1 cellular context compared by ENCODE assay signal in the genomic region with DNA sequence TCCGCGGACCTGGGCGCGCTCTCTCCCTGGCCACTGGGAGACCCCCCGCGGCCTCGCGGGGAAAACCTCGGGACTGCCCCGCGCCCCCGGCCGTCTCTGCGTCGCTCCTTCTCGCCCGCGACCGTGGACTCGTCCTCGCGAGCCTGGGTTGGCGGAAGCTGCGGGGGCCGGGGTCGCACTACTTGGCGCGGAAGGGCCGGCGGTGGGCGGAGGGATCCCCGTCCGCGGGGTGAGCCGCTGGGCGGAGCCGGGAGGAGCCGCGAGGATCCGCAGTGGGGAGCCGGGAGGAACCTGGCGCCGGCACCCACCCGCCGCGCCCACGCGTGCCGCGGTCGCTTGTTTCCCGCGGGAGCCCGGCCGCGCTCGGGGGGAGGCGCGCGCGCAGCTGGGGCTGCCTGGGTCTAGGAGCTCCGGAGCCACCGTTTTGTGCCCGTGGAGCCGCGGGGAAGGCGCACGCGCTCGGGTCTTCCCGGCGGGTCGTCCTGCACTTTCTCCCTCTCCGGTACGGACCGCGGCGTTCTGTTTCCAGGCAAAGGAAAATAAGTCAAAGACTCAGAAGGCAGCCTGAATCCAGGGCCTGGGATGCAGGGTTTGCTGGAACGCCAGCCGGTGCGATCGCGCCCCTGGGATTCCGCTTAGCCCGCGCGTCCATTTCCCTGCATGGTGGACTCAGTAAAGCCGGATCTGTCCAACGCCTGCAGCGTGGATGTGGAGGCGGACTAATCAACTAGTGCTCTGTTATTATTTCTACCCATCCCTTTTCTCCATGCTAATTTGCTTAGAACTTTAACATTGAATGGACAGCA.
TF ChIP-seq lines count a peak whose summit lies in the region.

No MANE protein-coding gene starts in this region.

TF ChIP-seq in HepG2, 621 proteins besides CTCF, POLR2A, EP300 and RAD21 (continued from another document and continues in another):
- TF ChIP-seq, protein P1, sequence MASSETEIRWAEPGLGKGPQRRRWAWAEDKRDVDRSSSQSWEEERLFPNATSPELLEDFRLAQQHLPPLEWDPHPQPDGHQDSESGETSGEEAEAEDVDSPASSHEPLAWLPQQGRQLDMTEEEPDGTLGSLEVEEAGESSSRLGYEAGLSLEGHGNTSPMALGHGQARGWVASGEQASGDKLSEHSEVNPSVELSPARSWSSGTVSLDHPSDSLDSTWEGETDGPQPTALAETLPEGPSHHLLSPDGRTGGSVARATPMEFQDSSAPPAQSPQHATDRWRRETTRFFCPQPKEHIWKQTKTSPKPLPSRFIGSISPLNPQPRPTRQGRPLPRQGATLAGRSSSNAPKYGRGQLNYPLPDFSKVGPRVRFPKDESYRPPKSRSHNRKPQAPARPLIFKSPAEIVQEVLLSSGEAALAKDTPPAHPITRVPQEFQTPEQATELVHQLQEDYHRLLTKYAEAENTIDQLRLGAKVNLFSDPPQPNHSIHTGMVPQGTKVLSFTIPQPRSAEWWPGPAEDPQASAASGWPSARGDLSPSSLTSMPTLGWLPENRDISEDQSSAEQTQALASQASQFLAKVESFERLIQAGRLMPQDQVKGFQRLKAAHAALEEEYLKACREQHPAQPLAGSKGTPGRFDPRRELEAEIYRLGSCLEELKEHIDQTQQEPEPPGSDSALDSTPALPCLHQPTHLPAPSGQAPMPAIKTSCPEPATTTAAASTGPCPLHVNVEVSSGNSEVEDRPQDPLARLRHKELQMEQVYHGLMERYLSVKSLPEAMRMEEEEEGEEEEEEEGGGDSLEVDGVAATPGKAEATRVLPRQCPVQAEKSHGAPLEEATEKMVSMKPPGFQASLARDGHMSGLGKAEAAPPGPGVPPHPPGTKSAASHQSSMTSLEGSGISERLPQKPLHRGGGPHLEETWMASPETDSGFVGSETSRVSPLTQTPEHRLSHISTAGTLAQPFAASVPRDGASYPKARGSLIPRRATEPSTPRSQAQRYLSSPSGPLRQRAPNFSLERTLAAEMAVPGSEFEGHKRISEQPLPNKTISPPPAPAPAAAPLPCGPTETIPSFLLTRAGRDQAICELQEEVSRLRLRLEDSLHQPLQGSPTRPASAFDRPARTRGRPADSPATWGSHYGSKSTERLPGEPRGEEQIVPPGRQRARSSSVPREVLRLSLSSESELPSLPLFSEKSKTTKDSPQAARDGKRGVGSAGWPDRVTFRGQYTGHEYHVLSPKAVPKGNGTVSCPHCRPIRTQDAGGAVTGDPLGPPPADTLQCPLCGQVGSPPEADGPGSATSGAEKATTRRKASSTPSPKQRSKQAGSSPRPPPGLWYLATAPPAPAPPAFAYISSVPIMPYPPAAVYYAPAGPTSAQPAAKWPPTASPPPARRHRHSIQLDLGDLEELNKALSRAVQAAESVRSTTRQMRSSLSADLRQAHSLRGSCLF (CRISPR knock-in tag; IDR thresholded peaks at IDR 0.05; ENCODE audit: borderline replicate concordance): no peak
- TF ChIP-seq, protein P2, sequence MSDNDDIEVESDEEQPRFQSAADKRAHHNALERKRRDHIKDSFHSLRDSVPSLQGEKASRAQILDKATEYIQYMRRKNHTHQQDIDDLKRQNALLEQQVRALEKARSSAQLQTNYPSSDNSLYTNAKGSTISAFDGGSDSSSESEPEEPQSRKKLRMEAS (IDR thresholded peaks at IDR 0.05): peak; percentile 65; the same call in 1 of the 2 replicates
- TF ChIP-seq, protein P3, sequence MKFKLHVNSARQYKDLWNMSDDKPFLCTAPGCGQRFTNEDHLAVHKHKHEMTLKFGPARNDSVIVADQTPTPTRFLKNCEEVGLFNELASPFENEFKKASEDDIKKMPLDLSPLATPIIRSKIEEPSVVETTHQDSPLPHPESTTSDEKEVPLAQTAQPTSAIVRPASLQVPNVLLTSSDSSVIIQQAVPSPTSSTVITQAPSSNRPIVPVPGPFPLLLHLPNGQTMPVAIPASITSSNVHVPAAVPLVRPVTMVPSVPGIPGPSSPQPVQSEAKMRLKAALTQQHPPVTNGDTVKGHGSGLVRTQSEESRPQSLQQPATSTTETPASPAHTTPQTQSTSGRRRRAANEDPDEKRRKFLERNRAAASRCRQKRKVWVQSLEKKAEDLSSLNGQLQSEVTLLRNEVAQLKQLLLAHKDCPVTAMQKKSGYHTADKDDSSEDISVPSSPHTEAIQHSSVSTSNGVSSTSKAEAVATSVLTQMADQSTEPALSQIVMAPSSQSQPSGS (CRISPR knock-in tag; IDR thresholded peaks at IDR 0.05): 0 out of 2 replicates have a peak, but pooled peaks have one; percentile 5
- TF ChIP-seq HNRNPLL (IDR thresholded peaks at IDR 0.05; ENCODE audit: low read depth, low read length, poor library complexity, severe bottlenecking) (peak; percentile 80), TBX2 (CRISPR knock-in tag; IDR thresholded peaks at IDR 0.05; ENCODE audit: borderline replicate concordance) (peak; percentile 72; the same call in 1 of the 2 replicates), HIVEP1 (CRISPR knock-in tag; IDR thresholded peaks at IDR 0.05) (no peak), ZNF773 (CRISPR knock-in tag; IDR thresholded peaks at IDR 0.05; ENCODE audit: borderline replicate concordance) (peak; percentile 64; the same call in 1 of the 2 replicates), ZNF557 (CRISPR knock-in tag; IDR thresholded peaks at IDR 0.05) (no peak), ELF4 (CRISPR knock-in tag; IDR thresholded peaks at IDR 0.05; ENCODE audit: borderline replicate concordance) (no peak), ZNF562 (CRISPR knock-in tag; IDR thresholded peaks at IDR 0.05; ENCODE audit: borderline replicate concordance) (no peak), SALL2 (CRISPR knock-in tag; IDR thresholded peaks at IDR 0.05) (peak; percentile 53; the same call in 1 of the 2 replicates), PHF8 (CRISPR knock-in tag; IDR thresholded peaks at IDR 0.05) (peak; percentile 93), ERF (CRISPR knock-in tag; IDR thresholded peaks at IDR 0.05) (no peak; the same call in 1 of the 2 replicates), NRL (CRISPR knock-in tag; IDR thresholded peaks at IDR 0.05; ENCODE audit: borderline replicate concordance) (peak; percentile 49), KDM1A (CRISPR knock-in tag; IDR thresholded peaks at IDR 0.05) (peak; percentile 45; the same call in 1 of the 2 replicates), ZFAT (CRISPR knock-in tag; conservative IDR thresholded peaks at IDR 0.05) (no peak), PHF5A (CRISPR knock-in tag; IDR thresholded peaks at IDR 0.05; ENCODE audit: low read depth, unreplicated experiment) (peak; percentile 35), ZSCAN21 (CRISPR knock-in tag; IDR thresholded peaks at IDR 0.05; ENCODE audit: borderline replicate concordance) (peak; percentile 86; the same call in 1 of the 2 replicates), MEIS2 (CRISPR knock-in tag; IDR thresholded peaks at IDR 0.05) (peak; percentile 23; the same call in 1 of the 2 replicates), ZNF776 (CRISPR knock-in tag; IDR thresholded peaks at IDR 0.05) (peak; percentile 52; the same call in 1 of the 2 replicates), SOX13 (IDR thresholded peaks at IDR 0.05) (no peak), SOX13 (CRISPR knock-in tag; conservative IDR thresholded peaks at IDR 0.05 in 1 of 2, IDR thresholded peaks at IDR 0.05 in 1 of 2) (peak in 1 of 2 experiments; percentile 6; a peak in 1 of 4 replicates), ASH2L (IDR thresholded peaks at IDR 0.05; ENCODE audit: insufficient read length, low read depth, low read length) (peak; percentile 92), SKI (IDR thresholded peaks at IDR 0.05; ENCODE audit: partially characterized antibody) (peak; percentile 70), HOXA5 (CRISPR knock-in tag; IDR thresholded peaks at IDR 0.05) (peak; percentile 28; the same call in 1 of the 2 replicates), ZNF777 (CRISPR knock-in tag; IDR thresholded peaks at IDR 0.05) (peak; percentile 65)
- TF ChIP-seq, protein P4, sequence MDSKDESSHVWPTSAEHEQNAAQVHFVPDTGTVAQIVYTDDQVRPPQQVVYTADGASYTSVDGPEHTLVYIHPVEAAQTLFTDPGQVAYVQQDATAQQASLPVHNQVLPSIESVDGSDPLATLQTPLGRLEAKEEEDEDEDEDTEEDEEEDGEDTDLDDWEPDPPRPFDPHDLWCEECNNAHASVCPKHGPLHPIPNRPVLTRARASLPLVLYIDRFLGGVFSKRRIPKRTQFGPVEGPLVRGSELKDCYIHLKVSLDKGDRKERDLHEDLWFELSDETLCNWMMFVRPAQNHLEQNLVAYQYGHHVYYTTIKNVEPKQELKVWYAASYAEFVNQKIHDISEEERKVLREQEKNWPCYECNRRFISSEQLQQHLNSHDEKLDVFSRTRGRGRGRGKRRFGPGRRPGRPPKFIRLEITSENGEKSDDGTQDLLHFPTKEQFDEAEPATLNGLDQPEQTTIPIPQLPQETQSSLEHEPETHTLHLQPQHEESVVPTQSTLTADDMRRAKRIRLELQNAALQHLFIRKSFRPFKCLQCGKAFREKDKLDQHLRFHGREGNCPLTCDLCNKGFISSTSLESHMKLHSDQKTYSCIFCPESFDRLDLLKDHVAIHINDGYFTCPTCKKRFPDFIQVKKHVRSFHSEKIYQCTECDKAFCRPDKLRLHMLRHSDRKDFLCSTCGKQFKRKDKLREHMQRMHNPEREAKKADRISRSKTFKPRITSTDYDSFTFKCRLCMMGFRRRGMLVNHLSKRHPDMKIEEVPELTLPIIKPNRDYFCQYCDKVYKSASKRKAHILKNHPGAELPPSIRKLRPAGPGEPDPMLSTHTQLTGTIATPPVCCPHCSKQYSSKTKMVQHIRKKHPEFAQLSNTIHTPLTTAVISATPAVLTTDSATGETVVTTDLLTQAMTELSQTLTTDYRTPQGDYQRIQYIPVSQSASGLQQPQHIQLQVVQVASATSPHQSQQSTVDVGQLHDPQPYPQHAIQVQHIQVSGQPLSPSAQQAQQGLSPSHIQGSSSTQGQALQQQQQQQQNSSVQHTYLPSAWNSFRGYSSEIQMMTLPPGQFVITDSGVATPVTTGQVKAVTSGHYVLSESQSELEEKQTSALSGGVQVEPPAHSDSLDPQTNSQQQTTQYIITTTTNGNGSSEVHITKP (CRISPR knock-in tag; IDR thresholded peaks at IDR 0.05; ENCODE audit: low read depth): 0 out of 2 replicates have a peak, but pooled peaks have one; percentile 10
- TF ChIP-seq, protein P5, sequence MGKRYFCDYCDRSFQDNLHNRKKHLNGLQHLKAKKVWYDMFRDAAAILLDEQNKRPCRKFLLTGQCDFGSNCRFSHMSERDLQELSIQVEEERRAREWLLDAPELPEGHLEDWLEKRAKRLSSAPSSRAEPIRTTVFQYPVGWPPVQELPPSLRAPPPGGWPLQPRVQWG (CRISPR knock-in tag; IDR thresholded peaks at IDR 0.05; ENCODE audit: borderline replicate concordance, low read depth): no peak
- TF ChIP-seq, protein P6, sequence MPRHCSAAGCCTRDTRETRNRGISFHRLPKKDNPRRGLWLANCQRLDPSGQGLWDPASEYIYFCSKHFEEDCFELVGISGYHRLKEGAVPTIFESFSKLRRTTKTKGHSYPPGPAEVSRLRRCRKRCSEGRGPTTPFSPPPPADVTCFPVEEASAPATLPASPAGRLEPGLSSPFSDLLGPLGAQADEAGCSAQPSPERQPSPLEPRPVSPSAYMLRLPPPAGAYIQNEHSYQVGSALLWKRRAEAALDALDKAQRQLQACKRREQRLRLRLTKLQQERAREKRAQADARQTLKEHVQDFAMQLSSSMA (CRISPR knock-in tag; IDR thresholded peaks at IDR 0.05): no peak
- TF ChIP-seq, protein P7, sequence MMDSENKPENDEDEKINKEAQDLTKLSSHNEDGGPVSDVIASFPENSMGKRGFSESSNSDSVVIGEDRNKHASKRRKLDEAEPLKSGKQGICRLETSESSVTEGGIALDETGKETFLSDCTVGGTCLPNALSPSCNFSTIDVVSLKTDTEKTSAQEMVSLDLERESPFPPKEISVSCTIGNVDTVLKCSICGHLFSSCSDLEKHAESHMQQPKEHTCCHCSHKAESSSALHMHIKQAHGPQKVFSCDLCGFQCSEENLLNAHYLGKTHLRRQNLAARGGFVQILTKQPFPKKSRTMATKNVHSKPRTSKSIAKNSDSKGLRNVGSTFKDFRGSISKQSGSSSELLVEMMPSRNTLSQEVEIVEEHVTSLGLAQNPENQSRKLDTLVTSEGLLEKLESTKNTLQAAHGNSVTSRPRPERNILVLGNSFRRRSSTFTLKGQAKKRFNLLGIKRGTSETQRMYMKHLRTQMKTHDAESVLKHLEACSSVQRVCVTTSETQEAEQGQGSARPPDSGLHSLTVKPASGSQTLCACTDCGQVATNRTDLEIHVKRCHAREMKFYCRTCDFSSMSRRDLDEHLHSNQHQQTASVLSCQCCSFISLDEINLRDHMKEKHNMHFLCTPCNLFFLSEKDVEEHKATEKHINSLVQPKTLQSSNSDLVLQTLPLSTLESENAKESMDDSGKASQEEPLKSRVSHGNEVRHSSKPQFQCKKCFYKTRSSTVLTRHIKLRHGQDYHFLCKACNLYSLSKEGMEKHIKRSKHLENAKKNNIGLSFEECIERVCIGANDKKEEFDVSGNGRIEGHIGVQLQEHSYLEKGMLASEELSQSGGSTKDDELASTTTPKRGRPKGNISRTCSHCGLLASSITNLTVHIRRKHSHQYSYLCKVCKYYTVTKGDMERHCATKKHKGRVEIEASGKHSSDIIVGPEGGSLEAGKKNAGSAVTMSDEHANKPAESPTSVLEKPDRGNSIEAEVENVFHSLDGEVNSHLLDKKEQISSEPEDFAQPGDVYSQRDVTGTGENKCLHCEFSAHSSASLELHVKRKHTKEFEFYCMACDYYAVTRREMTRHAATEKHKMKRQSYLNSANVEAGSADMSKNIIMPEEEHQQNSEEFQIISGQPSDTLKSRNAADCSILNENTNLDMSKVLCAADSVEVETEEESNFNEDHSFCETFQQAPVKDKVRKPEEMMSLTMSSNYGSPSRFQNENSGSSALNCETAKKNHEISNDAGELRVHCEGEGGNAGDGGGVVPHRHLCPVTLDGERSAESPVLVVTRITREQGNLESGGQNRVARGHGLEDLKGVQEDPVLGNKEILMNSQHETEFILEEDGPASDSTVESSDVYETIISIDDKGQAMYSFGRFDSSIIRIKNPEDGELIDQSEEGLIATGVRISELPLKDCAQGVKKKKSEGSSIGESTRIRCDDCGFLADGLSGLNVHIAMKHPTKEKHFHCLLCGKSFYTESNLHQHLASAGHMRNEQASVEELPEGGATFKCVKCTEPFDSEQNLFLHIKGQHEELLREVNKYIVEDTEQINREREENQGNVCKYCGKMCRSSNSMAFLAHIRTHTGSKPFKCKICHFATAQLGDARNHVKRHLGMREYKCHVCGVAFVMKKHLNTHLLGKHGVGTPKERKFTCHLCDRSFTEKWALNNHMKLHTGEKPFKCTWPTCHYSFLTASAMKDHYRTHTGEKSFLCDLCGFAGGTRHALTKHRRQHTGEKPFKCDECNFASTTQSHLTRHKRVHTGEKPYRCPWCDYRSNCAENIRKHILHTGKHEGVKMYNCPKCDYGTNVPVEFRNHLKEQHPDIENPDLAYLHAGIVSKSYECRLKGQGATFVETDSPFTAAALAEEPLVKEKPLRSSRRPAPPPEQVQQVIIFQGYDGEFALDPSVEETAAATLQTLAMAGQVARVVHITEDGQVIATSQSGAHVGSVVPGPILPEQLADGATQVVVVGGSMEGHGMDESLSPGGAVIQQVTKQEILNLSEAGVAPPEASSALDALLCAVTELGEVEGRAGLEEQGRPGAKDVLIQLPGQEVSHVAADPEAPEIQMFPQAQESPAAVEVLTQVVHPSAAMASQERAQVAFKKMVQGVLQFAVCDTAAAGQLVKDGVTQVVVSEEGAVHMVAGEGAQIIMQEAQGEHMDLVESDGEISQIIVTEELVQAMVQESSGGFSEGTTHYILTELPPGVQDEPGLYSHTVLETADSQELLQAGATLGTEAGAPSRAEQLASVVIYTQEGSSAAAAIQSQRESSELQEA (CRISPR knock-in tag; IDR thresholded peaks at IDR 0.05; ENCODE audit: not compliant biosample characterization): no peak
